15 cellular contexts compared by ENCODE assay signal in genomic region chr17:67425571-67426160, GRCh38. TPM values are rescaled to one million over a fixed set of nuclear protein-coding genes. Genes with fewer than 3 reads are reported as not detected.
DNase-seq lines count a peak whose midpoint lies in the region; ATAC-seq, FAIRE-seq and TF ChIP-seq lines count a peak whose summit lies in the region.
"Had no signal": no experiment of that assay in that cellular context is flagged by ENCODE, and none has a peak within 500 bp of the region (broad histone marks: within the 10 kb centered on the region; RNA-seq: fewer than 3 reads in every experiment).

No MANE protein-coding gene starts in this region.

- SMC1A ChIA-PET in GM12878 (lab: Charles Lee; ENCODE audit: uncharacterized antibody, unreplicated experiment) = no interaction called here

- no peak overlapping the region for H3K9ac ChIP-seq in GM12878 (ENCODE audit: control insufficient read depth, insufficient read depth, low read length)

- no peak overlapping the region for H3K27ac ChIP-seq in breast epithelium
- H3K27ac ChIP-seq in GM12878 (ENCODE audit: control insufficient read depth, insufficient read depth) = no peak overlapping the region
- H3K27ac ChIP-seq: HL-60 had no signal

- TF ChIP-seq EP300 in GM12878 (IDR thresholded peaks at IDR 0.05; ENCODE audit: borderline replicate concordance in 1 of 2, control insufficient read depth in 1 of 2, low read depth in 2 of 2, low read length in 2 of 2) = no peak

- H3K9me3 ChIP-seq in breast epithelium = no peaks in the 10 kb centered on the region
- H3K9me3 ChIP-seq in GM12878 (replicated peaks; ENCODE audit: control insufficient read depth, insufficient read depth, low read length) = no peaks in the 10 kb centered on the region
- H3K9me3 ChIP-seq: BE2C had no signal

- H3K4me3 ChIP-seq in breast epithelium = no peak overlapping the region
- no peak overlapping the region for H3K4me3 ChIP-seq in NB4 (ENCODE audit: low read depth, low read length)
- no peak overlapping the region for H3K4me3 ChIP-seq in GM12878

- CTCF ChIA-PET in MCF 10A (lab: Yijun Ruan, JAX) = interaction anchor here (0.6 to 1.7 kb wide), 2 partner anchors 38 to 50 kb away, joined by 3 to 6 read pairs; no protein-coding TSS in a partner anchor
- CTCF ChIA-PET in GM12878 (lab: Yijun Ruan, JAX) = interaction anchor here (1.0 kb wide), 1 partner anchor 46 kb away, joined by 3 read pairs; no protein-coding TSS in a partner anchor
- CTCF ChIA-PET in Calu3 (lab: Charles Lee) = interaction anchor here (0.5 kb wide), 1 partner anchor 41 kb away, joined by 4 read pairs; no protein-coding TSS in a partner anchor

- no peaks in the 10 kb centered on the region for H3K27me3 Mint-ChIP-seq in MCF 10A (ENCODE audit: insufficient read depth, unreplicated experiment)
- no peaks in the 10 kb centered on the region for H3K27me3 Mint-ChIP-seq in natural killer cell (ENCODE audit: low read depth in 2 of 2)
- no peaks in the 10 kb centered on the region for H3K27me3 Mint-ChIP-seq in Calu3 (ENCODE audit: unreplicated experiment)

- H3K27me3 ChIP-seq in breast epithelium = no peaks in the 10 kb centered on the region
- H3K27me3 ChIP-seq in GM12878 (replicated peaks in 1 of 2; ENCODE audit: control insufficient read depth in 2 of 2, insufficient read depth in 2 of 2, low read length in 1 of 2) = no peaks in the 10 kb centered on the region
- H3K27me3 ChIP-seq: BE2C had no signal

- TF ChIP-seq CTCF in MCF 10A (IDR thresholded peaks at IDR 0.05; ENCODE audit: unreplicated experiment) = no peak
- TF ChIP-seq CTCF in breast epithelium (IDR thresholded peaks at IDR 0.05) = no peak
- TF ChIP-seq CTCF in NB4 (IDR thresholded peaks at IDR 0.05; ENCODE audit: low read depth, low read length) = no peak
- TF ChIP-seq CTCF in GM12878 (IDR thresholded peaks at IDR 0.05 in 2 of 3, conservative IDR thresholded peaks at IDR 0.05 in 1 of 3; ENCODE audit: control insufficient read depth in 2 of 3, extremely low read depth in 1 of 3, insufficient read depth in 1 of 3, low read depth in 3 of 3, low read length in 3 of 3) = no peak
- TF ChIP-seq CTCF in natural killer cell (IDR thresholded peaks at IDR 0.05) = no peak
- no peak for TF ChIP-seq CTCF in Calu3 (IDR thresholded peaks at IDR 0.05; ENCODE audit: unreplicated experiment)

- no peaks in the 10 kb centered on the region for H4K20me1 ChIP-seq in GM12878 (ENCODE audit: control insufficient read depth, insufficient read depth)

- TF ChIP-seq RAD21 in GM12878 (IDR thresholded peaks at IDR 0.05; ENCODE audit: insufficient read depth, low read depth, low read length) = no peak

- H3K4me3 Mint-ChIP-seq in MCF 10A (ENCODE audit: unreplicated experiment) = no peak overlapping the region
- peak overlapping the region; percentile 3 for H3K4me3 Mint-ChIP-seq in natural killer cell
- no peak overlapping the region for H3K4me3 Mint-ChIP-seq in Calu3 (ENCODE audit: low read depth, unreplicated experiment)

- RAD21 ChIA-PET in GM12878 (lab: Charles Lee; ENCODE audit: unreplicated experiment) = no interaction called here

- no TSS peak for BruUV-seq in MCF 10A (replicated peaks; lab: Mats Ljungman, UMichigan)
- BruUV-seq in GM12878 (replicated peaks; lab: Mats Ljungman, UMichigan) = no TSS peak
- BruUV-seq in Calu3 (replicated peaks; lab: Mats Ljungman, UMichigan) = no TSS peak

- no peak overlapping the region for H2AFZ ChIP-seq in GM12878 (ENCODE audit: control insufficient read depth, low read depth, low read length)

- TF ChIP-seq POLR2A in breast epithelium (IDR thresholded peaks at IDR 0.05) (no peak), NB4 (IDR thresholded peaks at IDR 0.05; ENCODE audit: extremely low read depth, insufficient read length) (no peak), GM12878 (IDR thresholded peaks at IDR 0.05; ENCODE audit: low read depth, low read length) (no peak)

- WGBS in GM12878 (ENCODE audit: insufficient coverage, insufficient replicate concordance, low lambda C conversion rate, missing lambda C conversion rate) = 64% methylated on average over 5 of the region's 5 CpGs

- H3K4me1 Mint-ChIP-seq in MCF 10A (ENCODE audit: insufficient read depth, unreplicated experiment) (peaks cover 28% of the 10 kb centered on the region), natural killer cell (peaks cover 61 to 67% of the 10 kb centered on the region in 2 donors), Calu3 (ENCODE audit: low read depth, unreplicated experiment) (peaks cover 37% of the 10 kb centered on the region)

- in situ Hi-C loops in GM12878 (cut with MboI) = loop anchor here (25.0 kb wide), 1 partner anchor 713 kb away; no protein-coding TSS in a partner anchor

- no peak overlapping the region for H3K4me2 ChIP-seq in GM12878 (ENCODE audit: control insufficient read depth, insufficient read depth)

- H3K36me3 ChIP-seq in breast epithelium = no peaks in the 10 kb centered on the region
- H3K36me3 ChIP-seq in GM12878 (ENCODE audit: control insufficient read depth in 2 of 2, insufficient read depth in 2 of 2, low read length in 1 of 2) = no peaks in the 10 kb centered on the region; a peak in 3 of 4 replicates
- H3K36me3 ChIP-seq: BE2C had no signal

- H3K4me1 ChIP-seq in breast epithelium = peaks cover 0 to 8% of the 10 kb centered on the region in 2 donors
- peaks cover 19% of the 10 kb centered on the region for H3K4me1 ChIP-seq in GM12878 (ENCODE audit: control insufficient read depth, insufficient read depth, low read length)
- H3K4me1 ChIP-seq: BE2C had no signal

- FAIRE-seq in GM12878 (lab: Jason Lieb, UNC) = no peak

- ATAC-seq in GM12878 = no peak
- ATAC-seq in natural killer cell = no peak
- no peak for ATAC-seq in GM21367 (IDR thresholded peaks at IDR 0.05; ENCODE audit: unreplicated experiment)
- ATAC-seq in HG02763 (IDR thresholded peaks at IDR 0.05; ENCODE audit: unreplicated experiment) = no peak

- DNase-seq in MCF 10A (ENCODE audit: unreplicated experiment) = no peak
- no peak for DNase-seq in breast epithelium (ENCODE audit: low spot score in 2 of 2)
- peak; percentile 26 for DNase-seq in NB4 (ENCODE audit: low read depth)
- no peak for DNase-seq in GM12878 (ENCODE audit: low read depth, low spot score)
- DNase-seq in natural killer cell = no peak
- DNase-seq in Calu3 = no peak
- DNase-seq: BE2C, H7, KG1, NCI-H1092 treated with DMSO at 0.1 percent for 48 hours, NCI-H1694 treated with DMSO at 0.1 percent for 48 hours, NCI-H345 had no signal

- peak overlapping the region; percentile 86 for H3K27ac Mint-ChIP-seq in MCF 10A (ENCODE audit: low read depth, unreplicated experiment)
- H3K27ac Mint-ChIP-seq in natural killer cell = peak overlapping the region; percentile 88
- no peak overlapping the region for H3K27ac Mint-ChIP-seq in Calu3 (ENCODE audit: unreplicated experiment)

- POLR2A ChIA-PET in MCF 10A (lab: Yijun Ruan, JAX) = interaction anchor here (0.6 kb wide), 1 partner anchor 164 kb away, joined by 3 read pairs; no protein-coding TSS in a partner anchor
- POLR2A ChIA-PET in GM12878 (lab: Charles Lee) = no interaction called here

- H3K36me3 Mint-ChIP-seq in MCF 10A (ENCODE audit: insufficient read depth, unreplicated experiment) = peaks cover 6% of the 10 kb centered on the region
- no peaks in the 10 kb centered on the region for H3K36me3 Mint-ChIP-seq in natural killer cell
- H3K36me3 Mint-ChIP-seq in Calu3 (ENCODE audit: insufficient read depth, unreplicated experiment) = no peaks in the 10 kb centered on the region

- peaks cover 12% of the 10 kb centered on the region for H3K79me2 ChIP-seq in GM12878 (ENCODE audit: control insufficient read depth, insufficient read depth, low read length)

- intact Hi-C loops in MCF 10A (cut with micrococcal nuclease) (no loop called here), breast epithelium (cut with DNase I; ENCODE audit: low total_unique reads) (loop anchor here (2.0 kb wide), 1 partner anchor 19 kb away; no protein-coding TSS in a partner anchor), GM12878 (cut with micrococcal nuclease; ENCODE audit: unreplicated experiment) (no loop called here), natural killer cell (cut with micrococcal nuclease) (no loop called here), Calu3 (cut with micrococcal nuclease; ENCODE audit: unreplicated experiment) (no loop called here)

- H3K9me3 Mint-ChIP-seq in MCF 10A (ENCODE audit: unreplicated experiment) (no peaks in the 10 kb centered on the region), natural killer cell (peaks cover 0 to 2% of the 10 kb centered on the region in 2 donors), Calu3 (ENCODE audit: low read depth, unreplicated experiment) (no peaks in the 10 kb centered on the region)

RNA-seq across cellular contexts. Expression of gene PITPNC1, which starts 48.6 kb away (rescaled TPM):
- total RNA-seq in MCF 10A (2022) (28.3 and 40.1 TPM in 2 replicates), breast epithelium (10 to 100 TPM; 11.0 to 17.7 (median 14.8) TPM), GM12878 (2014; rRNA removed) (29.3 and 36.0 TPM in 2 replicates), GM12878 (2014; rRNA removed; fragmentation: Illumina TruSeq; extraction: Trizol) (56.0 and 59.8 TPM in 2 replicates), GM12878 (2021) (57.1 and 62.4 TPM in 2 replicates), natural killer cell (100 to 1,000 TPM; 150 to 185 (median 169) TPM), Calu3 (2022) (6.9 and 11.4 TPM in 2 replicates)
- total RNA-seq in GM12878 (2013; cell fraction: nucleolus; rRNA removed) = 66.8 and 74.2 TPM in 2 replicates
- 31.7 TPM for polyA plus RNA-seq in GM12878 (2011; ENCODE audit: low read depth)
- polyA plus RNA-seq in GM12878 (2011; rRNA removed) (56.1 and 71.0 TPM in 2 replicates), GM12878 (2014; fragmentation: Illumina TruSeq; extraction: Trizol) (60.9 and 84.9 TPM in 2 replicates), GM12878 (2014; fragmentation: Nextera tagmentation; extraction: Ambion mirVana) (10 to 100 TPM; 12.2 to 24.6 TPM), GM12878 (2014; rRNA removed) (27.0 and 27.2 TPM in 2 replicates), GM12878 (2016; fragmentation: Nextera tagmentation; extraction: Ambion mirVana) (10 to 100 TPM; 44.0 to 50.6 TPM)
- polyA plus RNA-seq in GM12878 (2011; cell fraction: cytosol; rRNA removed) = 33.6 and 48.4 TPM in 2 replicates
- 20.8 and 26.9 TPM in 2 replicates for polyA plus RNA-seq in GM12878 (2011; cell fraction: nucleus; rRNA removed)
- polyA plus RNA-seq in GM12878 (2012) = 44.8 and 50.5 TPM in 2 replicates
- 50.2 and 52.9 TPM in 2 replicates for polyA minus RNA-seq in GM12878 (2011; rRNA and poly(A)+ RNA removed)
- polyA minus RNA-seq in GM12878 (2011; cell fraction: cytosol; rRNA and poly(A)+ RNA removed) = 19.9 and 22.7 TPM in 2 replicates
- 15.8 and 34.8 TPM in 2 replicates for polyA minus RNA-seq in GM12878 (2011; cell fraction: nucleus; rRNA and poly(A)+ RNA removed)

RNA-seq across cellular contexts. Expression of gene PSMD12, which starts 59.3 kb away (rescaled TPM):
- total RNA-seq in MCF 10A (2022) (93.1 and 107 TPM in 2 replicates), breast epithelium (10 to 100 TPM; 21.2 to 33.6 (median 30.5) TPM), GM12878 (2014; rRNA removed) (19.8 and 21.4 TPM in 2 replicates), GM12878 (2014; rRNA removed; fragmentation: Illumina TruSeq; extraction: Trizol) (36.2 and 37.3 TPM in 2 replicates), GM12878 (2021) (51.5 and 53.5 TPM in 2 replicates), natural killer cell (10 to 100 TPM; 57.4 to 58.2 (median 58.0) TPM), Calu3 (2022) (77.4 and 79.2 TPM in 2 replicates)
- total RNA-seq in GM12878 (2013; cell fraction: nucleolus; rRNA removed) = 39.0 and 45.6 TPM in 2 replicates
- 16.5 TPM for polyA plus RNA-seq in GM12878 (2011; ENCODE audit: low read depth)
- polyA plus RNA-seq in GM12878 (2011; rRNA removed) (44.0 and 59.3 TPM in 2 replicates), GM12878 (2014; fragmentation: Illumina TruSeq; extraction: Trizol) (88.0 and 105 TPM in 2 replicates), GM12878 (2014; fragmentation: Nextera tagmentation; extraction: Ambion mirVana) (10 to 100 TPM; 21.2 to 33.0 TPM), GM12878 (2014; rRNA removed) (48.0 and 50.9 TPM in 2 replicates), GM12878 (2016; fragmentation: Nextera tagmentation; extraction: Ambion mirVana) (100 to 1,000 TPM; 139 to 149 TPM)
- polyA plus RNA-seq in GM12878 (2011; cell fraction: cytosol; rRNA removed) = 16.3 and 17.9 TPM in 2 replicates
- 13.2 and 18.5 TPM in 2 replicates for polyA plus RNA-seq in GM12878 (2011; cell fraction: nucleus; rRNA removed)
- 35.3 and 36.4 TPM in 2 replicates for polyA plus RNA-seq in GM12878 (2012)
- polyA minus RNA-seq in GM12878 (2011; rRNA and poly(A)+ RNA removed) = 7.2 and 17.8 TPM in 2 replicates
- 10.3 and 10.6 TPM in 2 replicates for polyA minus RNA-seq in GM12878 (2011; cell fraction: cytosol; rRNA and poly(A)+ RNA removed)
- polyA minus RNA-seq in GM12878 (2011; cell fraction: nucleus; rRNA and poly(A)+ RNA removed) = 7.9 and 18.6 TPM in 2 replicates
